ENCODE assay signal across 28 cellular contexts in genomic region chr3:171354049-171354705, GRCh38.
A peak's percentile ranks its signal among the peaks of the same experiment; 100 is the strongest.
DNase-seq lines count a peak whose midpoint lies in the region; ATAC-seq, FAIRE-seq and TF ChIP-seq lines count a peak whose summit lies in the region.
"Had no signal": no experiment of that assay in that cellular context is flagged by ENCODE, and none has a peak within 500 bp of the region (broad histone marks: within the 10 kb centered on the region; RNA-seq: fewer than 3 reads in every experiment).

No MANE protein-coding gene starts in this region.

- H3K4me1 ChIP-seq in gastrocnemius medialis: peaks cover 12 to 28% of the 10 kb centered on the region in 2 donors
- H3K4me1 ChIP-seq in PC-9 (replicated peaks; ENCODE audit: insufficient read depth): peaks cover 70% of the 10 kb centered on the region

- BruUV-seq in PC-9 (replicated peaks; lab: Mats Ljungman, UMichigan): no TSS peak

- H3K4me3 Mint-ChIP-seq in activated naive CD8-positive, alpha-beta T cell treated with anti-CD3 and anti-CD28 coated beads, Interleukin-2, amount 50 U/mL, for 24 hours: no peak overlapping the region
- H3K4me3 Mint-ChIP-seq: activated CD4-positive, alpha-beta T cell treated with anti-CD3 and anti-CD28 coated beads, Interleukin-2, amount 10 ng/mL, durations not matched to agents 7 days and 5 days; activated CD8-positive, alpha-beta memory T cell treated with anti-CD3 and anti-CD28 coated beads, Interleukin-2, amount 10 ng/mL, durations not matched to agents 7 days and 5 days; activated T-helper 1 cell treated with anti-CD3 and anti-CD28 coated beads, Interleukin-12 subunit alpha, Interleukin-12 subunit beta, Interleukin-2, Interleukin-4 antibody, amounts not matched to agents 30 ng/mL and 10 ng/mL and 1 ng/mL, durations not matched to agents 14 hours and 24 hours and 36 hours; central memory CD8-positive, alpha-beta T cell; type B pancreatic cell had no signal

- in situ Hi-C loops in gastrocnemius medialis (cut with MboI; ENCODE audit: low sequenced_read_pairs in 4 of 4): no loop called here

- H2AFZ ChIP-seq in PC-9: no peak overlapping the region

- no peak overlapping the region for H3K27ac Mint-ChIP-seq in activated naive CD8-positive, alpha-beta T cell treated with anti-CD3 and anti-CD28 coated beads, Interleukin-2, amount 50 U/mL, for 24 hours
- H3K27ac Mint-ChIP-seq: activated CD4-positive, alpha-beta T cell treated with anti-CD3 and anti-CD28 coated beads, Interleukin-2, amount 10 ng/mL, durations not matched to agents 7 days and 5 days; activated CD8-positive, alpha-beta memory T cell treated with anti-CD3 and anti-CD28 coated beads, Interleukin-2, amount 10 ng/mL, durations not matched to agents 7 days and 5 days; activated naive CD4-positive, alpha-beta T cell treated with anti-CD3 and anti-CD28 coated beads, Interleukin-2, amount 50 U/mL, for 72 hours; activated T-helper 1 cell treated with anti-CD3 and anti-CD28 coated beads, Interleukin-12 subunit alpha, Interleukin-12 subunit beta, Interleukin-2, Interleukin-4 antibody, amounts not matched to agents 30 ng/mL and 10 ng/mL and 1 ng/mL, durations not matched to agents 14 hours and 24 hours and 36 hours; type B pancreatic cell had no signal

- H3K79me2 ChIP-seq in PC-9 (ENCODE audit: low read depth): peaks cover 49% of the 10 kb centered on the region

- CTCF ChIA-PET in PC-9 (lab: Charles Lee): no interaction called here

- no peak for TF ChIP-seq POLR2A in gastrocnemius medialis (IDR thresholded peaks at IDR 0.05)

- no peak overlapping the region for H3K4me2 ChIP-seq in PC-9

- H3K9me3 Mint-ChIP-seq in activated naive CD8-positive, alpha-beta T cell treated with anti-CD3 and anti-CD28 coated beads, Interleukin-2, amount 50 U/mL, for 24 hours: no peaks in the 10 kb centered on the region
- H3K9me3 Mint-ChIP-seq: activated CD4-positive, alpha-beta T cell treated with anti-CD3 and anti-CD28 coated beads, Interleukin-2, amount 10 ng/mL, durations not matched to agents 7 days and 5 days; activated naive CD4-positive, alpha-beta T cell treated with anti-CD3 and anti-CD28 coated beads, Interleukin-2, amount 50 U/mL, for 72 hours; activated T-helper 1 cell treated with anti-CD3 and anti-CD28 coated beads, Interleukin-12 subunit alpha, Interleukin-12 subunit beta, Interleukin-2, Interleukin-4 antibody, amounts not matched to agents 30 ng/mL and 10 ng/mL and 1 ng/mL, durations not matched to agents 14 hours and 24 hours and 36 hours; central memory CD8-positive, alpha-beta T cell; type B pancreatic cell had no signal

- peaks cover 57% of the 10 kb centered on the region for H3K4me1 Mint-ChIP-seq in activated naive CD8-positive, alpha-beta T cell treated with anti-CD3 and anti-CD28 coated beads, Interleukin-2, amount 50 U/mL, for 24 hours

- H3K36me3 ChIP-seq in gastrocnemius medialis: no peaks in the 10 kb centered on the region
- H3K36me3 ChIP-seq in PC-9 (ENCODE audit: low read depth): no peaks in the 10 kb centered on the region
- H3K36me3 ChIP-seq: sigmoid colon, WERI-Rb-1 had no signal

- TF ChIP-seq CTCF in D721Med (IDR thresholded peaks at IDR 0.05; ENCODE audit: insufficient read depth, missing control alignments) (no peak), epithelial cell of esophagus (IDR thresholded peaks at IDR 0.05; ENCODE audit: insufficient read depth, low read depth, low read length, missing control alignments) (no peak), gastrocnemius medialis (IDR thresholded peaks at IDR 0.05 in 4 of 5, conservative IDR thresholded peaks at IDR 0.05 in 1 of 5) (no peak), PC-9 (conservative IDR thresholded peaks at IDR 0.05) (no peak)

- POLR2A ChIA-PET in PC-9 (lab: Charles Lee; ENCODE audit: unreplicated experiment): no interaction called here

- H3K27me3 Mint-ChIP-seq in activated naive CD8-positive, alpha-beta T cell treated with anti-CD3 and anti-CD28 coated beads, Interleukin-2, amount 50 U/mL, for 24 hours: no peaks in the 10 kb centered on the region
- H3K27me3 Mint-ChIP-seq: activated CD4-positive, alpha-beta T cell treated with anti-CD3 and anti-CD28 coated beads, Interleukin-2, amount 10 ng/mL, durations not matched to agents 7 days and 5 days; activated CD8-positive, alpha-beta memory T cell treated with anti-CD3 and anti-CD28 coated beads, Interleukin-2, amount 10 ng/mL, durations not matched to agents 7 days and 5 days; central memory CD8-positive, alpha-beta T cell; type B pancreatic cell had no signal

- intact Hi-C loops in gastrocnemius medialis (cut with DNase I; ENCODE audit: low total_unique reads): no loop called here
- intact Hi-C loops in PC-9 (cut with micrococcal nuclease; ENCODE audit: unreplicated experiment): no loop called here

- DNase-seq in D721Med (ENCODE audit: insufficient read length, low spot score): peak; percentile 21
- DNase-seq in M059J (ENCODE audit: low read depth): peak; percentile 35
- peak; percentile 32 for DNase-seq in epithelial cell of esophagus (ENCODE audit: low read depth)
- no peak for DNase-seq in gastrocnemius medialis
- no peak for DNase-seq in COLO829 (ENCODE audit: low spot score)
- DNase-seq in activated naive CD8-positive, alpha-beta T cell treated with anti-CD3 and anti-CD28 coated beads, Interleukin-2, amount 50 U/mL, for 24 hours: no peak
- DNase-seq in PC-9: no peak
- DNase-seq: activated CD4-positive, alpha-beta T cell treated with anti-CD3 and anti-CD28 coated beads, Interleukin-2, amount 10 ng/mL, durations not matched to agents 7 days and 5 days; activated CD8-positive, alpha-beta memory T cell treated with anti-CD3 and anti-CD28 coated beads, Interleukin-2, amount 10 ng/mL, durations not matched to agents 7 days and 5 days; DMS 273 treated with DMSO at 0.1 percent for 48 hours; Karpas-422; kidney; NCI-H1048; NCI-H2081; NCI-H345; posterior cingulate gyrus; SHP77; sigmoid colon; stimulated activated CD8-positive, alpha-beta memory T cell treated with anti-CD3 and anti-CD28 coated beads, Interleukin-4, amount 100 ng/mL, for 48 hours; WERI-Rb-1 had no signal

- H3K4me3 ChIP-seq in epithelial cell of esophagus (ENCODE audit: low read length) (no peak overlapping the region), gastrocnemius medialis (no peak overlapping the region), PC-9 (no peak overlapping the region)
- H3K4me3 ChIP-seq: lung, sigmoid colon had no signal

- ATAC-seq in gastrocnemius medialis (no peak), HG02642 (IDR thresholded peaks at IDR 0.05; ENCODE audit: poor library complexity, unreplicated experiment) (no peak)
- ATAC-seq in activated naive CD8-positive, alpha-beta T cell treated with anti-CD3 and anti-CD28 coated beads, Interleukin-2, amount 50 U/mL, for 24 hours: no peak
- ATAC-seq: activated CD8-positive, alpha-beta memory T cell treated with anti-CD3 and anti-CD28 coated beads, Interleukin-2, amount 10 ng/mL, durations not matched to agents 7 days and 5 days; activated naive CD4-positive, alpha-beta T cell treated with anti-CD3 and anti-CD28 coated beads, Interleukin-2, amount 50 U/mL, for 72 hours had no signal

- H3K9me2 ChIP-seq in PC-9 (ENCODE audit: insufficient read depth): no peaks in the 10 kb centered on the region

- peaks cover 40% of the 10 kb centered on the region for H3F3A ChIP-seq in PC-9 (ENCODE audit: insufficient read depth, low read depth)

- FAIRE-seq in D721Med (lab: Jason Lieb, UNC): peak; percentile 91
- FAIRE-seq: astrocyte, kidney had no signal

- peaks cover 1% of the 10 kb centered on the region for H3K36me3 Mint-ChIP-seq in activated naive CD8-positive, alpha-beta T cell treated with anti-CD3 and anti-CD28 coated beads, Interleukin-2, amount 50 U/mL, for 24 hours (ENCODE audit: low read depth)
- H3K36me3 Mint-ChIP-seq: activated naive CD4-positive, alpha-beta T cell treated with anti-CD3 and anti-CD28 coated beads, Interleukin-2, amount 50 U/mL, for 72 hours; type B pancreatic cell had no signal

- no peaks in the 10 kb centered on the region for H4K20me1 ChIP-seq in PC-9 (ENCODE audit: insufficient read depth)

- no peaks in the 10 kb centered on the region for H3K27me3 ChIP-seq in gastrocnemius medialis
- H3K27me3 ChIP-seq in PC-9 (ENCODE audit: insufficient read depth, low read depth): no peaks in the 10 kb centered on the region
- H3K27me3 ChIP-seq: sigmoid colon had no signal

- H3K9me3 ChIP-seq in gastrocnemius medialis (no peaks in the 10 kb centered on the region), PC-9 (ENCODE audit: insufficient read depth, low read depth) (no peaks in the 10 kb centered on the region)
- H3K9me3 ChIP-seq: sigmoid colon had no signal

- H3K27ac ChIP-seq in gastrocnemius medialis (peak overlapping the region in 3 of 4 donors; percentile 20 to 58 (median 42)), PC-9 (no peak overlapping the region)
- H3K27ac ChIP-seq: C4-2B, sigmoid colon, WERI-Rb-1 had no signal

Comparison
In these comparisons a context has a peak if more than half of its experiments do, and no peak if none do; other contexts are left out.
1. DNase-seq: peak in D721Med (single experiment), M059J (single experiment) and epithelial cell of esophagus (single experiment); none in gastrocnemius medialis (0 of 2), COLO829 (single experiment), activated naive CD8-positive, alpha-beta T cell treated with anti-CD3 and anti-CD28 coated beads, Interleukin-2, amount 50 U/mL, for 24 hours (single experiment) and PC-9 (0 of 2).